Comparison of ENCODE assay signal across 1 cellular context in the genomic region with DNA sequence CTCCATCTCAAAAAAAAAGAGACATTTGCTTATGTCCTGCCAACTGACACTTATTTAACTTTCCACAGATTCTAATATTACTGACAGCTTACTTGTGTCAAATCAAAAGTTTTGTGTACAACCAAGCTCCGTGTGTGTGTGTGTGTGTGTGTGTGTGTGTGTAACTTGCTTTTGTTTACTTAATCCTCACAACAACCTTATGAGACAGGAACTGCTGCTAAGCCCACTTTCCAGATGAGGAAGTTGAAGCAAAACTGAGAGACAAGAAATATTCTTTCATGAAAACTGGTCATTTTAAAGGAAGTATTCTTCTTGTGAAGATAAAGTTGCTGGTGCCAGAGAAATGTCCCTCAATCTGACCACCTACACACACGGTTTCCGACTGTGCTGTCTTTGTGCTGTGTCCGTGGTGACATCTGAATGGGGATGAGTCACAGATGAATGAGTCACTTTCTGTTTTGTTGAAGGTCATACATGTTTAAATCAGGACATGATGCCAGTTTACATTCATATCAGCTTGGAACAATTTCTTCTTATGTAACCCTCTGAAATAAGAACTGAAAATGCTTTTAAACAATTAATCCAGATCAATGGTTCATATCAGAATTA.
TF ChIP-seq lines count a peak whose summit lies in the region.

No MANE protein-coding gene starts in this region.

TF ChIP-seq in GM23338, 12 proteins besides CTCF, POLR2A, EP300 and RAD21 (continued from another document):
- TF ChIP-seq NANOG (IDR thresholded peaks at IDR 0.05; ENCODE audit: borderline replicate concordance) (no peak), EZH2phosphoT487 (IDR thresholded peaks at IDR 0.05; ENCODE audit: unreplicated experiment) (no peak), REST (IDR thresholded peaks at IDR 0.05; ENCODE audit: unreplicated experiment) (no peak)
